In the genomic region with DNA sequence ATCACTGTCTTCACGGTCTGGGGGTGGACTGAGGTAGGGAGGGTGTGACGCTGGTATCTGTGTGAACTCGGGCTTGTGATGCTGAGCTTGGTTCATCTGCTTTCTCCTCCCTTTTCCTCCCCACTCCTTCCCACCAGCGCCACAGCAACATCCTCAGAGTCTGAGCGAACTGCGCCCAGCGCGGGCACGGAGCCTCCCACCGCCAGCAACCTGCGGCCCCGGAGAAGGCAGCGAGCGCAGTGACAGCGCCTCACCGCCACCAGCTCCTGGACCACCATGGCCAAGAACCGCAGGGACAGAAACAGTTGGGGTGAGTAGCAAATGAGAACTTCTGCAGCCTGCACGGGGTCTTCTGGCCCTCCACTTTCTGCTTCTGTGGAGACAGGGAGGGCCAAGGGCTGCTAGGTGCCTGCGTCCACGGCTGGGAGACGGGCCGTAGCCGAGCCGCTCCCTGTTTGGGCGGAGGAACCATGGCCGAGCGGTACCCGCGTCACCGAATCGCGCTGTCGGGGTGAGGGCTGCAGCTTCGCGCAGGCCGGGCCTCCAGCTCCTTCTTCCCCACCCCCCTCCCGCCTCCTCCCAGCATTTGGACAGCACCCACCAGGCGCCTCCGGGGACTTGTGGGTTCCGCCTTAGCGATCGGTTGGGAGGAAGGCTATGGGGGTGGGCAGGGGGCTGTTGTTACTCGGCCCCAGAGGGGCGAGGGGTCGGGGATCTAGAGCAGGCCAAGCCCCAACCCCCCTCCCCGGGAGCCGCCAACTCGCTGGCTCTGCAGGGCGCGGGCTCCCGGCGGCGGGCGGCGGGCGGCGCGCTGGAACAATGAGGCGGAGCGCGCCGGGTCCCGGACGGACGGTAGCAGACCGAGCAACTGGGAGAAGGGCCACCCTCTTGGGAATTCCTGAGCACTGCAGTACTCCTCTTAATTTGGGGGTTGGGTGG, we compare ENCODE assay signal across 8 cellular contexts. TPM values are rescaled to one million over a fixed set of nuclear protein-coding genes. Genes with fewer than 3 reads are reported as not detected.
A peak's percentile ranks its signal among the peaks of the same experiment; 100 is the strongest.
DNase-seq lines count a peak whose midpoint lies in the region; ATAC-seq, FAIRE-seq and TF ChIP-seq lines count a peak whose summit lies in the region.

ATL1 (plus strand) TSS at position 156 of the 939 bp plus-strand sequence; CDS start at position 277, 121 bp downstream.

- no peak for TF ChIP-seq POLR2A in GM12891 (IDR thresholded peaks at IDR 0.05; ENCODE audit: low read depth, low read length)

- in situ Hi-C loops in SK-MEL-5 (cut with HindIII; ENCODE audit: low pct_unique_long_range_greater_than_20kb, low sequenced_read_pairs), result no loop called here

- FAIRE-seq in GM12891 (lab: Jason Lieb, UNC) (peak; percentile 90), urothelium cell line (lab: Jason Lieb, UNC) (peak; percentile 98)

- DNase-seq in GM12891 (ENCODE audit: insufficient read length, low spot score) (peak; percentile 53), M059J (ENCODE audit: low read depth) (peak; percentile 64), SK-MEL-5 (ENCODE audit: low read depth, low spot score) (peak; percentile 61), amniotic stem cell (lab: John Stamatoyannopoulos, UW) (peak; percentile 35), cardiac septum (ENCODE audit: low spot score) (peak; percentile 85), omental fat pad (ENCODE audit: low spot score) (peak; percentile 29), urothelium cell line (ENCODE audit: low spot score) (peak; percentile 94)

- TF ChIP-seq CTCF in omental fat pad (IDR thresholded peaks at IDR 0.05), result no peak

- intact Hi-C loops in cardiac septum (cut with DNase I), result no loop called here

- peak; percentile 90 for ATAC-seq in omental fat pad (ENCODE audit: low FRiP score)
- no peak for ATAC-seq in HG03457 (IDR thresholded peaks at IDR 0.05; ENCODE audit: unreplicated experiment)

TF ChIP-seq in GM12891, 5 proteins besides CTCF, POLR2A, EP300 and RAD21:
- TF ChIP-seq POU2F2 (IDR thresholded peaks at IDR 0.05; ENCODE audit: low read depth, low read length), result no peak
- TF ChIP-seq POLR2AphosphoS5 (IDR thresholded peaks at IDR 0.05; ENCODE audit: low read depth, low read length), result no peak
- TF ChIP-seq SPI1 (IDR thresholded peaks at IDR 0.05; ENCODE audit: low read depth, low read length), result no peak
- no peak for TF ChIP-seq TAF1 (IDR thresholded peaks at IDR 0.05; ENCODE audit: low read depth, low read length)
- TF ChIP-seq PAX5 (IDR thresholded peaks at IDR 0.05; ENCODE audit: insufficient read depth, low read length, severe bottlenecking), result no peak

RNA-seq across cellular contexts. Expression of gene ATL1, which starts in this region (rescaled TPM):
- polyA plus RNA-seq in GM12891 (2012; ENCODE audit: low read depth, missing spikeins), result 0.37 TPM
- 0.32 and 0.44 TPM in 2 replicates for total RNA-seq in M059J (2014; rRNA removed; shearing (Covaris generic))
- total RNA-seq in SK-MEL-5 (2014; rRNA removed; shearing (Covaris generic)), result 4.5 and 4.8 TPM in 2 replicates
- 3.8 and 4.9 TPM in 2 replicates for polyA plus RNA-seq in SK-MEL-5 (2015; cell fraction: cytosol; rRNA removed)
- polyA plus RNA-seq in SK-MEL-5 (2015; cell fraction: nucleus; rRNA removed), result 2.1 and 3.2 TPM in 2 replicates
- 1.5 TPM for total RNA-seq in cardiac septum
- 10 to 100 TPM in 1 of 4 donors, 1 to 10 TPM in 3; 3.6 to 11.3 (median 5.6) TPM for total RNA-seq in omental fat pad

Comparison
In these comparisons a context has a peak if more than half of its experiments do, and no peak if none do; other contexts are left out.
1. Peak in DNase-seq in M059J; RNA of the gene not detected or under 1 TPM.
2. DNase-seq: peak in every context shown above with its lines; median percentile 94 in urothelium cell line; 85 in cardiac septum; 64 in M059J; 61 in SK-MEL-5; 53 in GM12891; 35 in amniotic stem cell; 29 in omental fat pad.